ENCODE assay signal across 10 cellular contexts in genomic region chr7:155590215-155591023, GRCh38. TPM values are rescaled to one million over a fixed set of nuclear protein-coding genes. Genes with fewer than 3 reads are reported as not detected.
DNase-seq lines count a peak whose midpoint lies in the region; ATAC-seq and TF ChIP-seq lines count a peak whose summit lies in the region.
"Had no signal": no experiment of that assay in that cellular context is flagged by ENCODE, and none has a peak within 500 bp of the region (broad histone marks: within the 10 kb centered on the region; RNA-seq: fewer than 3 reads in every experiment).

No MANE protein-coding gene starts in this region.

- H3K4me3 Mint-ChIP-seq in glutamatergic neuron (ENCODE audit: unreplicated experiment): no peak overlapping the region

- H3K27me3 ChIP-seq in right atrium auricular region (no peaks in the 10 kb centered on the region), NT2/D1 (ENCODE audit: insufficient read depth, insufficient read length) (no peaks in the 10 kb centered on the region), spleen (replicated peaks in 1 of 7) (peaks cover 0 to 40% (median 2%) of the 10 kb centered on the region in 7 donors)

- no peak overlapping the region for H3K9ac ChIP-seq in NT2/D1 (ENCODE audit: insufficient read length, low read depth)

- peaks cover 8% of the 10 kb centered on the region for H3K9me3 Mint-ChIP-seq in glutamatergic neuron (ENCODE audit: unreplicated experiment)

- no peak overlapping the region for H3K4me3 ChIP-seq in right atrium auricular region
- H3K4me3 ChIP-seq in NT2/D1 (ENCODE audit: insufficient read length, low read depth): no peak overlapping the region
- no peak overlapping the region for H3K4me3 ChIP-seq in fibroblast of the aortic adventitia (ENCODE audit: low read depth, low read length)
- peak overlapping the region in 1 of 8 donors; percentile 50 for H3K4me3 ChIP-seq in spleen

- TF ChIP-seq POLR2A in spleen (IDR thresholded peaks at IDR 0.05): no peak

- no peaks in the 10 kb centered on the region for H3K36me3 Mint-ChIP-seq in glutamatergic neuron (ENCODE audit: unreplicated experiment)

- no peak overlapping the region for H3K27ac Mint-ChIP-seq in glutamatergic neuron (ENCODE audit: unreplicated experiment)

- H3K4me1 Mint-ChIP-seq in glutamatergic neuron (ENCODE audit: low read depth, unreplicated experiment): peaks cover 10% of the 10 kb centered on the region

- H3K9me3 ChIP-seq in right atrium auricular region (no peaks in the 10 kb centered on the region), NT2/D1 (ENCODE audit: insufficient read depth, low read length) (no peaks in the 10 kb centered on the region), spleen (no peaks in the 10 kb centered on the region)

- peak; percentile 62 for ATAC-seq in Right ventricle myocardium inferior

- DNase-seq in Right ventricle myocardium inferior (ENCODE audit: missing footprints) (peak; percentile 92), right atrium auricular region (ENCODE audit: low spot score) (no peak), NT2/D1 (ENCODE audit: low read depth, low spot score) (peak; percentile 28), fibroblast of the aortic adventitia (ENCODE audit: low read depth) (peak; percentile 34), spleen (peak; percentile 91), glutamatergic neuron (no peak), iPS-NIHi7 (ENCODE audit: extremely low spot score) (no peak), GM19238 (ENCODE audit: insufficient read length, low spot score) (no peak)

- H3K27me3 Mint-ChIP-seq in glutamatergic neuron (ENCODE audit: unreplicated experiment): peaks cover 10% of the 10 kb centered on the region

- peaks cover 0 to 6% of the 10 kb centered on the region in 2 donors for H3K4me1 ChIP-seq in right atrium auricular region
- H3K4me1 ChIP-seq in NT2/D1 (ENCODE audit: insufficient read depth, insufficient read length): peaks cover 9% of the 10 kb centered on the region
- H3K4me1 ChIP-seq in spleen: peaks cover 0 to 52% (median 3%) of the 10 kb centered on the region in 6 donors

- H3K27ac ChIP-seq in right atrium auricular region: no peak overlapping the region
- peak overlapping the region in 7 of 8 donors; percentile 67 to 95 (median 87) for H3K27ac ChIP-seq in spleen
- H3K27ac ChIP-seq: C4-2B had no signal

- 60 to 73% (median 70%) methylated on average over 18 to 20 of the region's 20 CpGs for WGBS in spleen, 5 donors

- no peaks in the 10 kb centered on the region for H3K36me3 ChIP-seq in right atrium auricular region
- H3K36me3 ChIP-seq in NT2/D1 (ENCODE audit: insufficient read depth, insufficient read length, low read length): no peaks in the 10 kb centered on the region
- no peaks in the 10 kb centered on the region for H3K36me3 ChIP-seq in spleen

- intact Hi-C loops in Right ventricle myocardium inferior (cut with DNase I): no loop called here
- intact Hi-C loops in spleen (cut with DNase I; ENCODE audit: low total_unique reads): loop anchor here (5.0 kb wide), 1 partner anchor 182 kb away; no protein-coding TSS in a partner anchor

- TF ChIP-seq CTCF in right atrium auricular region (IDR thresholded peaks at IDR 0.05) (no peak), fibroblast of the aortic adventitia (IDR thresholded peaks at IDR 0.05; ENCODE audit: insufficient read depth, low read length) (no peak), spleen (IDR thresholded peaks at IDR 0.05 in 8 of 11, conservative IDR thresholded peaks at IDR 0.05 in 3 of 11) (no peak), glutamatergic neuron (IDR thresholded peaks at IDR 0.05; ENCODE audit: partially characterized antibody, unreplicated experiment) (no peak)

RNA-seq across cellular contexts. Expression of gene CNPY1, which starts 44.1 kb away (rescaled TPM):
- total RNA-seq in Right ventricle myocardium inferior (not detected), right atrium auricular region (not detected), fibroblast of the aortic adventitia (ENCODE audit: low replicate concordance) (not detected in 2 replicates), spleen (not detected), glutamatergic neuron (ENCODE audit: unreplicated experiment) (not detected)
- not detected for polyA plus RNA-seq in spleen
- total RNA-seq: fibroblast of lung had no signal
- polyA plus RNA-seq: fibroblast of lung had no signal

RNA-seq across cellular contexts. Expression of gene RBM33, which starts 54.0 kb away (rescaled TPM):
- total RNA-seq in Right ventricle myocardium inferior (36.1 TPM), right atrium auricular region (10 to 100 TPM; 15.4 to 21.0 TPM), fibroblast of the aortic adventitia (ENCODE audit: low replicate concordance) (21.9 and 72.1 TPM in 2 replicates), spleen (100 to 1,000 TPM in 3 of 7 donors, 10 to 100 TPM in 4; 68.1 to 109 (median 93.2) TPM), glutamatergic neuron (ENCODE audit: unreplicated experiment) (67.5 TPM)
- polyA plus RNA-seq in spleen: 10 to 100 TPM in 2 of 3 donors, 1 to 10 TPM in 1; 9.7 to 23.8 (median 10.2) TPM

Comparison
In these comparisons a context has a peak if more than half of its experiments do, and no peak if none do; other contexts are left out.
1. DNase-seq: peak in Right ventricle myocardium inferior (single experiment), NT2/D1 (single experiment), fibroblast of the aortic adventitia (single experiment) and spleen (single experiment); none in right atrium auricular region (single experiment), glutamatergic neuron (single experiment), iPS-NIHi7 (single experiment) and GM19238 (single experiment).
2. H3K27ac ChIP-seq: peak in spleen (7 of 8); none in right atrium auricular region (0 of 2).